ENCODE assay signal across 1 cellular context in the genomic region with DNA sequence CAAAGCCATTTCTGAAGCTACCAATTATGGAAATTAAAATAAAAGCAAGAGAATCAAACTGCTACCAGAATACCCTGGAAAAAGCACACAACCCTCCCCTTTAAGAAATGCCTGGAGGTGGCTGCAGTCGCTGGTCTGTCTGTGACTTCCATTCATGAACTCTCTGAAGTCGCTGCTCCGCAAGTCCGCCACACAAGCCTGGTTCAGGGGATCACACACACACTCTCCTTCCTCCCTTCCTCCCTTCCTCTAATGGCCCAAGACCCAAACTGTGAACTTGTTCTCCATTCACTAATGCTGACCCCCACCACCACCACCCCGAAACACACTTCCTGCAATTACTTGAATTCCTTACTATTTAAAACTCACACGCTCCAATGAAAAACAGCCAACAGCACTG.
TF ChIP-seq lines count a peak whose summit lies in the region.

No MANE protein-coding gene starts in this region.

TF ChIP-seq in H1, 55 proteins besides CTCF, POLR2A, EP300 and RAD21:
- no peak for TF ChIP-seq POLR2AphosphoS5 (IDR thresholded peaks at IDR 0.05; ENCODE audit: low read depth, low read length)
- no peak for TF ChIP-seq POU5F1 (IDR thresholded peaks at IDR 0.05; ENCODE audit: low read depth, low read length)
- TF ChIP-seq USF2 (IDR thresholded peaks at IDR 0.05; ENCODE audit: low read length), result no peak
- TF ChIP-seq HDAC6 (IDR thresholded peaks at IDR 0.05; ENCODE audit: low read depth, low read length), result no peak
- TF ChIP-seq TEAD4 (IDR thresholded peaks at IDR 0.05; ENCODE audit: low read depth, low read length), result no peak
- TF ChIP-seq SUZ12 (IDR thresholded peaks at IDR 0.05; ENCODE audit: low read length), result no peak; the same call in 1 of the 2 replicates
- TF ChIP-seq CHD1 (IDR thresholded peaks at IDR 0.05; ENCODE audit: low read depth, low read length), result no peak
- TF ChIP-seq EZH2 (IDR thresholded peaks at IDR 0.05; ENCODE audit: low read depth, low read length, severe bottlenecking), result no peak
